In genomic region chr19:2111425-2111824, GRCh38 we compare ENCODE assay signal across 20 cellular contexts. TPM values are rescaled to one million over a fixed set of nuclear protein-coding genes. Genes with fewer than 3 reads are reported as not detected.
A peak's percentile ranks its signal among the peaks of the same experiment; 100 is the strongest.
DNase-seq lines count a peak whose midpoint lies in the region; ATAC-seq and TF ChIP-seq lines count a peak whose summit lies in the region.
"Had no signal": no experiment of that assay in that cellular context is flagged by ENCODE, and none has a peak within 500 bp of the region (broad histone marks: within the 10 kb centered on the region; RNA-seq: fewer than 3 reads in every experiment).

No MANE protein-coding gene starts in this region.

- H3K27ac Mint-ChIP-seq in activated CD8-positive, alpha-beta memory T cell treated with anti-CD3 and anti-CD28 coated beads, Interleukin-2, amount 10 ng/mL, durations not matched to agents 7 days and 5 days = peak overlapping the region; percentile 38
- H3K27ac Mint-ChIP-seq in GM23338 (peak overlapping the region; percentile 48; the same call in 1 of the 2 replicates), chondrocyte (ENCODE audit: unreplicated experiment) (no peak overlapping the region)
- H3K27ac Mint-ChIP-seq: CD4-positive, alpha-beta T cell had no signal

- no peaks in the 10 kb centered on the region for H3K9me3 Mint-ChIP-seq in activated CD8-positive, alpha-beta memory T cell treated with anti-CD3 and anti-CD28 coated beads, Interleukin-2, amount 10 ng/mL, durations not matched to agents 7 days and 5 days (ENCODE audit: low read depth)
- peaks cover 4% of the 10 kb centered on the region for H3K9me3 Mint-ChIP-seq in GM23338
- no peaks in the 10 kb centered on the region for H3K9me3 Mint-ChIP-seq in chondrocyte (ENCODE audit: low read depth)
- H3K9me3 Mint-ChIP-seq: CD4-positive, alpha-beta T cell; CD8-positive, alpha-beta memory T cell had no signal

- CTCF ChIA-PET in activated CD8-positive, alpha-beta memory T cell treated with anti-CD3 and anti-CD28 coated beads, Interleukin-2, amount 10 ng/mL, durations not matched to agents 7 days and 5 days (lab: Charles Lee) = no interaction called here

- H3K4me2 ChIP-seq in GM23338 = no peak overlapping the region

- no peak overlapping the region for H3K4me3 ChIP-seq in GM23338
- H3K4me3 ChIP-seq: BLaER1 treated with 17β-estradiol and CSF1 and Interleukin-3, amounts not matched to agents 10 nM and 100 nM; GM12878; GM23248 had no signal

- no peaks in the 10 kb centered on the region for H3K4me1 ChIP-seq in GM23338 (ENCODE audit: insufficient read depth)
- H3K4me1 ChIP-seq: BE2C had no signal

- H3K9me2 ChIP-seq in GM23338 (ENCODE audit: insufficient read depth) = no peaks in the 10 kb centered on the region

- H3K27me3 ChIP-seq in GM23338 (ENCODE audit: insufficient read depth) = no peaks in the 10 kb centered on the region
- H3K27me3 ChIP-seq: BE2C; BLaER1 treated with 17β-estradiol and CSF1 and Interleukin-3, amounts not matched to agents 10 nM and 100 nM had no signal

- H3F3A ChIP-seq in GM23338 (replicated peaks; ENCODE audit: low read depth) = peaks cover 4% of the 10 kb centered on the region; the same call in 1 of the 2 replicates

- H2AFZ ChIP-seq in GM23338 = no peak overlapping the region
- H2AFZ ChIP-seq: GM23248 had no signal

- TF ChIP-seq CTCF in GM23338 (conservative IDR thresholded peaks at IDR 0.05; ENCODE audit: low read depth in 2 of 2) (no peak), chondrocyte (IDR thresholded peaks at IDR 0.05) (no peak)

- peaks cover 3% of the 10 kb centered on the region; the same call in 1 of the 2 replicates for H4K20me1 ChIP-seq in GM23338 (replicated peaks; ENCODE audit: insufficient read depth)

- H3K79me2 ChIP-seq in GM23338 (replicated peaks; ENCODE audit: insufficient read depth) = 0 out of 2 replicates have a peak, but pooled peaks cover 5% of the 10 kb centered on the region

- no peak overlapping the region for H3K27ac ChIP-seq in GM23338 (ENCODE audit: low read depth)
- H3K27ac ChIP-seq: 22Rv1; BLaER1 treated with 17β-estradiol and CSF1 and Interleukin-3, amounts not matched to agents 10 nM and 100 nM; GM23248 had no signal

- H3K27me3 Mint-ChIP-seq in activated CD8-positive, alpha-beta memory T cell treated with anti-CD3 and anti-CD28 coated beads, Interleukin-2, amount 10 ng/mL, durations not matched to agents 7 days and 5 days = no peaks in the 10 kb centered on the region
- H3K27me3 Mint-ChIP-seq in GM23338 (ENCODE audit: insufficient read depth, low read depth, poor library complexity) = peaks cover 3% of the 10 kb centered on the region
- no peaks in the 10 kb centered on the region for H3K27me3 Mint-ChIP-seq in chondrocyte (ENCODE audit: low read depth)
- H3K27me3 Mint-ChIP-seq: CD4-positive, alpha-beta T cell had no signal

- peaks cover 41% of the 10 kb centered on the region for H3K36me3 Mint-ChIP-seq in activated CD8-positive, alpha-beta memory T cell treated with anti-CD3 and anti-CD28 coated beads, Interleukin-2, amount 10 ng/mL, durations not matched to agents 7 days and 5 days
- H3K36me3 Mint-ChIP-seq in GM23338 (ENCODE audit: low read depth) (peaks cover 80% of the 10 kb centered on the region), chondrocyte (ENCODE audit: low read depth) (peaks cover 40% of the 10 kb centered on the region)

- DNase-seq in activated CD8-positive, alpha-beta memory T cell treated with anti-CD3 and anti-CD28 coated beads, Interleukin-2, amount 10 ng/mL, durations not matched to agents 7 days and 5 days = no peak
- no peak for DNase-seq in activated CD8-positive, alpha-beta memory T cell treated with anti-CD3 and anti-CD28 coated beads for 24 hours
- no peak for DNase-seq in GM23338 (ENCODE audit: low spot score)
- peak; percentile 89 for DNase-seq in chondrocyte (ENCODE audit: low spot score)
- DNase-seq in NCI-H69 (lab: John Stamatoyannopoulos, UW) = no peak
- no peak for DNase-seq in putamen (ENCODE audit: low spot score)
- DNase-seq: AML-193; BE2C; CD4-positive, alpha-beta T cell; DMS 273 treated with DMSO at 0.1 percent for 48 hours; DMS79; EL; GDM1; GM23248; H9 had no signal

- no peak overlapping the region for H3K4me3 Mint-ChIP-seq in activated CD8-positive, alpha-beta memory T cell treated with anti-CD3 and anti-CD28 coated beads, Interleukin-2, amount 10 ng/mL, durations not matched to agents 7 days and 5 days
- H3K4me3 Mint-ChIP-seq in GM23338 (no peak overlapping the region), chondrocyte (ENCODE audit: unreplicated experiment) (no peak overlapping the region)
- H3K4me3 Mint-ChIP-seq: CD14-positive monocyte; CD4-positive, alpha-beta T cell; H9 had no signal

- no peak for ATAC-seq in activated CD8-positive, alpha-beta memory T cell treated with anti-CD3 and anti-CD28 coated beads, Interleukin-2, amount 10 ng/mL, durations not matched to agents 7 days and 5 days
- no peak; the same call in 1 of the 3 replicates for ATAC-seq in GM23338

- peaks cover 3% of the 10 kb centered on the region for H3K4me1 Mint-ChIP-seq in activated CD8-positive, alpha-beta memory T cell treated with anti-CD3 and anti-CD28 coated beads, Interleukin-2, amount 10 ng/mL, durations not matched to agents 7 days and 5 days
- H3K4me1 Mint-ChIP-seq in GM23338 (no peaks in the 10 kb centered on the region; the same call in 2 of the 3 replicates), chondrocyte (ENCODE audit: low read depth) (peaks cover 16% of the 10 kb centered on the region)
- H3K4me1 Mint-ChIP-seq: CD14-positive monocyte, H9 had no signal

- peaks cover 33% of the 10 kb centered on the region for H3K36me3 ChIP-seq in GM23338 (ENCODE audit: insufficient read depth)

TF ChIP-seq in GM23338, 12 proteins besides CTCF, POLR2A, EP300 and RAD21:
- TF ChIP-seq NANOG (IDR thresholded peaks at IDR 0.05; ENCODE audit: borderline replicate concordance) = no peak

RNA-seq across cellular contexts. Expression of gene IZUMO4, which starts 14.7 kb away (rescaled TPM):
- total RNA-seq in activated CD8-positive, alpha-beta memory T cell treated with anti-CD3 and anti-CD28 coated beads, Interleukin-2, amount 10 ng/mL, durations not matched to agents 7 days and 5 days = 10 to 100 TPM in 1 of 2 experiments, 1 to 10 TPM in 1; 7.2 to 10.1 TPM
- 2.2 and 2.6 TPM in 2 replicates for total RNA-seq in GM23338 (2014; rRNA removed; shearing (Covaris generic))
- 0.57 and 0.82 TPM in 2 replicates for polyA plus RNA-seq in GM23338 (2016; fragmentation: Nextera tagmentation; extraction: Ambion mirVana)
- 2.4 to 3.9 TPM (median 3.2 TPM) in 3 replicates for total RNA-seq in chondrocyte

RNA-seq across cellular contexts. Expression of gene MOB3A, which starts 15.3 kb away (rescaled TPM):
- total RNA-seq in activated CD8-positive, alpha-beta memory T cell treated with anti-CD3 and anti-CD28 coated beads, Interleukin-2, amount 10 ng/mL, durations not matched to agents 7 days and 5 days = 100 to 1,000 TPM; 200 to 202 TPM
- 5.9 and 9.4 TPM in 2 replicates for total RNA-seq in GM23338 (2014; rRNA removed; shearing (Covaris generic))
- polyA plus RNA-seq in GM23338 (2016; fragmentation: Nextera tagmentation; extraction: Ambion mirVana) = 2.9 TPM in 2 replicates
- total RNA-seq in chondrocyte = 34.6 to 48.0 TPM (median 45.5 TPM) in 3 replicates

RNA-seq across cellular contexts. Expression of gene AP3D1, which starts 39.9 kb away (rescaled TPM):
- 100 to 1,000 TPM; 110 to 127 TPM for total RNA-seq in activated CD8-positive, alpha-beta memory T cell treated with anti-CD3 and anti-CD28 coated beads, Interleukin-2, amount 10 ng/mL, durations not matched to agents 7 days and 5 days
- total RNA-seq in GM23338 (2014; rRNA removed; shearing (Covaris generic)) = 205 and 236 TPM in 2 replicates
- polyA plus RNA-seq in GM23338 (2016; fragmentation: Nextera tagmentation; extraction: Ambion mirVana) = 101 and 117 TPM in 2 replicates
- total RNA-seq in chondrocyte = 139 to 157 TPM (median 144 TPM) in 3 replicates

RNA-seq across cellular contexts. Expression of gene DOT1L, which starts 52.3 kb away (rescaled TPM):
- total RNA-seq in activated CD8-positive, alpha-beta memory T cell treated with anti-CD3 and anti-CD28 coated beads, Interleukin-2, amount 10 ng/mL, durations not matched to agents 7 days and 5 days = 100 to 1,000 TPM in 1 of 2 experiments, 10 to 100 TPM in 1; 99.9 to 105 TPM
- total RNA-seq in GM23338 (2014; rRNA removed; shearing (Covaris generic)) = 23.4 and 40.6 TPM in 2 replicates
- polyA plus RNA-seq in GM23338 (2016; fragmentation: Nextera tagmentation; extraction: Ambion mirVana) = 25.5 and 31.0 TPM in 2 replicates
- 24.0 to 26.2 TPM (median 24.9 TPM) in 3 replicates for total RNA-seq in chondrocyte
